ENCODE assay signal across 19 cellular contexts in genomic region chr12:68007023-68007422, GRCh38. TPM values are rescaled to one million over a fixed set of nuclear protein-coding genes. Genes with fewer than 3 reads are reported as not detected.
DNase-seq lines count a peak whose midpoint lies in the region; ATAC-seq and TF ChIP-seq lines count a peak whose summit lies in the region.
"Had no signal": no experiment of that assay in that cellular context is flagged by ENCODE, and none has a peak within 500 bp of the region (broad histone marks: within the 10 kb centered on the region; RNA-seq: fewer than 3 reads in every experiment).

No MANE protein-coding gene starts in this region.

- WGBS in GM23248 (ENCODE audit: low coverage in 1 of 2, low lambda C conversion rate in 2 of 2, missing lambda C conversion rate in 2 of 2), 2 experiments, result 13 to 17% methylated on average over 1 of the region's 1 CpG
- 60% methylated on average over 1 of the region's 1 CpG for WGBS in mesenchymal stem cell

- H3K9ac ChIP-seq in GM23248, result no peak overlapping the region
- H3K9ac ChIP-seq in mesenchymal stem cell (ENCODE audit: low read length), result peak overlapping the region; percentile 30

- H3K4me1 ChIP-seq in GM23248 (ENCODE audit: insufficient read depth) (peaks cover 20% of the 10 kb centered on the region), mesenchymal stem cell (ENCODE audit: control insufficient read depth, insufficient read depth, low read depth, low read length) (peaks cover 1% of the 10 kb centered on the region), BE2C (no peaks in the 10 kb centered on the region)
- H3K4me1 ChIP-seq: SJSA1 had no signal

- DNase-seq in AG10803 (ENCODE audit: low read depth) (peak; percentile 25), GM23248 (peak; percentile 39), epithelial cell of esophagus (ENCODE audit: low read depth) (peak; percentile 4), mesenchymal stem cell (no peak), NOMO-1 (lab: John Stamatoyannopoulos, UW; ENCODE audit: unreplicated experiment in 2 of 2) (no peak), BE2C (no peak)
- DNase-seq: ACHN; CD4-positive, alpha-beta memory T cell; DMS79 treated with DMSO at 0.1 percent for 48 hours; NCI-H1417; NCI-H187 treated with DMSO at 0.1 percent for 48 hours; NCI-H345; PC-3 had no signal

- no peaks in the 10 kb centered on the region for H3K79me2 ChIP-seq in GM23248 (ENCODE audit: insufficient read depth)

- H3K23ac ChIP-seq in mesenchymal stem cell (ENCODE audit: low read length in 2 of 2), result no peak overlapping the region

- TF ChIP-seq CTCF in AG10803 (conservative IDR thresholded peaks at IDR 0.05; ENCODE audit: low read length) (no peak), epithelial cell of esophagus (IDR thresholded peaks at IDR 0.05; ENCODE audit: insufficient read depth, low read depth, low read length, missing control alignments) (no peak), BE2C (IDR thresholded peaks at IDR 0.05; ENCODE audit: low read depth, low read length) (no peak)

- H2AK5ac ChIP-seq in mesenchymal stem cell (ENCODE audit: low read length, severe bottlenecking), result no peak overlapping the region

- H3K4me2 ChIP-seq in GM23248 (ENCODE audit: unreplicated experiment), result peak overlapping the region; percentile 33
- H3K4me2 ChIP-seq in mesenchymal stem cell (ENCODE audit: low read length, poor library complexity, severe bottlenecking), result no peak overlapping the region

- H4K20me1 ChIP-seq in GM23248 (ENCODE audit: insufficient read depth), result no peaks in the 10 kb centered on the region

- H2BK5ac ChIP-seq in mesenchymal stem cell (ENCODE audit: low read depth, low read length, poor library complexity, severe bottlenecking), result no peak overlapping the region

- H2BK15ac ChIP-seq in mesenchymal stem cell (ENCODE audit: low read depth, poor library complexity, severe bottlenecking), result no peak overlapping the region

- no peaks in the 10 kb centered on the region for H3K9me2 ChIP-seq in GM23248 (ENCODE audit: insufficient read depth)

- no peak overlapping the region for H3K4ac ChIP-seq in mesenchymal stem cell (ENCODE audit: low read depth in 1 of 2, low read length in 2 of 2)

- H2BK120ac ChIP-seq in mesenchymal stem cell (ENCODE audit: low read depth, low read length), result no peak overlapping the region

- in situ Hi-C loops in GM23248 (cut with MboI), result no loop called here

- H3K27me3 ChIP-seq in GM23248 (replicated peaks; ENCODE audit: insufficient read depth) (no peaks in the 10 kb centered on the region), mesenchymal stem cell (ENCODE audit: control insufficient read depth in 1 of 2, insufficient read depth in 1 of 2, low read length in 2 of 2) (no peaks in the 10 kb centered on the region), BE2C (no peaks in the 10 kb centered on the region)
- H3K27me3 ChIP-seq: SJSA1 had no signal

- H2AFZ ChIP-seq in GM23248 (peak overlapping the region; percentile 46), mesenchymal stem cell (ENCODE audit: low read depth, low read length) (no peak overlapping the region)

- no peak overlapping the region for H3K4me3 ChIP-seq in AG10803 (ENCODE audit: low read length)
- H3K4me3 ChIP-seq in GM23248, result no peak overlapping the region
- no peak overlapping the region for H3K4me3 ChIP-seq in epithelial cell of esophagus (ENCODE audit: low read length)
- H3K4me3 ChIP-seq in mesenchymal stem cell (ENCODE audit: insufficient read depth in 1 of 2, low read depth in 1 of 2, low read length in 2 of 2), result no peak overlapping the region
- H3K4me3 ChIP-seq in BE2C (ENCODE audit: low read depth, low read length), result no peak overlapping the region
- H3K4me3 ChIP-seq: GM12878, SJSA1 had no signal

- no peak overlapping the region for H4K91ac ChIP-seq in mesenchymal stem cell (ENCODE audit: low read length)

- no peak for ATAC-seq in HG02885 (IDR thresholded peaks at IDR 0.05; ENCODE audit: poor library complexity, unreplicated experiment)
- no peak for ATAC-seq in HG02852 (IDR thresholded peaks at IDR 0.05; ENCODE audit: unreplicated experiment)
- ATAC-seq: GM12878, PC-3 had no signal

- H3K27ac ChIP-seq in GM23248, result peak overlapping the region; percentile 54
- no peak overlapping the region for H3K27ac ChIP-seq in mesenchymal stem cell (ENCODE audit: low read length, poor library complexity, severe bottlenecking)
- H3K27ac ChIP-seq: RWPE1, SJSA1 had no signal

- H4K8ac ChIP-seq in mesenchymal stem cell (ENCODE audit: low read length), result no peak overlapping the region

- H3K36me3 ChIP-seq in GM23248 (ENCODE audit: low read depth) (no peaks in the 10 kb centered on the region), mesenchymal stem cell (ENCODE audit: control insufficient read depth in 1 of 2, insufficient read depth in 2 of 2, low read depth in 1 of 2, low read length in 2 of 2) (no peaks in the 10 kb centered on the region), BE2C (no peaks in the 10 kb centered on the region)
- H3K36me3 ChIP-seq: SJSA1 had no signal

- H3K14ac ChIP-seq in mesenchymal stem cell (ENCODE audit: low read length in 2 of 2), result no peak overlapping the region

- H3F3A ChIP-seq in GM23248 (ENCODE audit: insufficient read depth), result 0 out of 2 replicates have a peak, but pooled peaks cover 10% of the 10 kb centered on the region

- H3K9me3 ChIP-seq in GM23248 (ENCODE audit: low read depth) (no peaks in the 10 kb centered on the region), mesenchymal stem cell (ENCODE audit: control insufficient read depth, low read length) (peaks cover 4% of the 10 kb centered on the region), BE2C (no peaks in the 10 kb centered on the region)
- H3K9me3 ChIP-seq: SJSA1 had no signal

- H2BK12ac ChIP-seq in mesenchymal stem cell (ENCODE audit: low read length in 2 of 2), result no peak overlapping the region

- no peak overlapping the region for H3K18ac ChIP-seq in mesenchymal stem cell (ENCODE audit: low read depth in 1 of 2, low read length in 2 of 2)

- H3K79me1 ChIP-seq in mesenchymal stem cell (replicated peaks; ENCODE audit: low read length, poor library complexity, severe bottlenecking), result no peaks in the 10 kb centered on the region

RNA-seq across cellular contexts. Expression of gene IFNG-AS1, which starts 17.8 kb away (rescaled TPM):
- total RNA-seq in GM23248 (2014; rRNA removed; shearing (Covaris generic)), result not detected in 2 replicates
- not detected in 2 replicates for polyA plus RNA-seq in GM23248 (2016; fragmentation: Nextera tagmentation; extraction: Ambion mirVana)
- not detected for polyA plus RNA-seq in mesenchymal stem cell (2013, experiment 1 of 2)
- not detected for polyA plus RNA-seq in mesenchymal stem cell (2013, experiment 2 of 2)
- polyA plus RNA-seq in BE2C (2012; ENCODE audit: insufficient read depth, insufficient read length, low read depth), result not detected
- total RNA-seq: HT-29, PC-3, SJSA1 had no signal

Comparison
In these comparisons a context has a peak if more than half of its experiments do, and no peak if none do; other contexts are left out.
1. DNase-seq: peak in AG10803 (single experiment), GM23248 (single experiment) and epithelial cell of esophagus (single experiment); none in mesenchymal stem cell (single experiment), NOMO-1 (0 of 2) and BE2C (single experiment).